16 cellular contexts compared by ENCODE assay signal in the genomic region with DNA sequence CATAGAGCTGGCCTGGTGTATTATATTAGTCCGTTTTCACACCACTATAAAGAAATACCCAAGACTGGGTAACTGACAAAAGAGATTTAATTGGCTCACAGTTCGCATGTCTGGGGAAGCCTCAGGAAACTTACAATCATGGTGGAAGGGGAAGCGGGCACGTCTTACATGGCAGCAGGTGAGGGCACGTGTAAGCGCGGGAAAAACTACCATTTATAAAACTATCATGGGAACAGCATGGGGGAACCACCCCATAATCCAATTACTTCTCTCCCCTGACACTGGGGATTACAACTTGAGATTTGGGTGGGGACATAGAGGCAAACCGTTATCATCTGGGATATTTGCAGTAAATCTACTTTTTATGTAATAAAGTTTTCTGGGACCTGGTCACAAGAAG. TPM values are rescaled to one million over a fixed set of nuclear protein-coding genes. Genes with fewer than 3 reads are reported as not detected.
DNase-seq lines count a peak whose midpoint lies in the region; ATAC-seq, FAIRE-seq and TF ChIP-seq lines count a peak whose summit lies in the region.
"Had no signal": no experiment of that assay in that cellular context is flagged by ENCODE, and none has a peak within 500 bp of the region (broad histone marks: within the 10 kb centered on the region; RNA-seq: fewer than 3 reads in every experiment).

No MANE protein-coding gene starts in this region.

- H3K4me3 ChIP-seq in SK-N-SH (ENCODE audit: low read depth in 2 of 2, low read length in 1 of 2): no peak overlapping the region
- H3K4me3 ChIP-seq in GM12878: no peak overlapping the region
- no peak overlapping the region for H3K4me3 ChIP-seq in mucosa of rectum (ENCODE audit: low read length in 2 of 2)
- H3K4me3 ChIP-seq in suprapubic skin: no peak overlapping the region
- H3K4me3 ChIP-seq: thyroid gland had no signal

- H4K20me1 ChIP-seq in SK-N-SH (ENCODE audit: insufficient read depth) (peaks cover 50% of the 10 kb centered on the region), GM12878 (ENCODE audit: control insufficient read depth, insufficient read depth) (peaks cover 5% of the 10 kb centered on the region; the same call in 1 of the 2 replicates)

- no peak for FAIRE-seq in GM12878 (lab: Jason Lieb, UNC)
- FAIRE-seq: colon, HTR-8/SVneo had no signal

- H3K79me2 ChIP-seq in SK-N-SH (ENCODE audit: insufficient read depth) (peaks cover 52% of the 10 kb centered on the region), GM12878 (ENCODE audit: control insufficient read depth, insufficient read depth, low read length) (peaks cover 41% of the 10 kb centered on the region)

- H3K4me1 ChIP-seq in SK-N-SH (ENCODE audit: control insufficient read depth in 1 of 2, insufficient read depth in 2 of 2, low read depth in 1 of 2, low read length in 1 of 2): peaks cover 65 to 68% of the 10 kb centered on the region in 2 experiments
- peaks cover 46% of the 10 kb centered on the region for H3K4me1 ChIP-seq in GM12878 (ENCODE audit: control insufficient read depth, insufficient read depth, low read length)
- H3K4me1 ChIP-seq in mucosa of rectum (ENCODE audit: control insufficient read depth in 2 of 2, insufficient read depth in 2 of 2, low read length in 2 of 2): peaks cover 5 to 38% of the 10 kb centered on the region in 2 donors
- peaks cover 85% of the 10 kb centered on the region for H3K4me1 ChIP-seq in suprapubic skin

- H3K4me2 ChIP-seq in SK-N-SH (peak overlapping the region; percentile 64), GM12878 (ENCODE audit: control insufficient read depth, insufficient read depth) (no peak overlapping the region)

- H2AFZ ChIP-seq in SK-N-SH (ENCODE audit: low read depth) (no peak overlapping the region), GM12878 (ENCODE audit: control insufficient read depth, low read depth, low read length) (no peak overlapping the region)

- SMC1A ChIA-PET in GM12878 (lab: Charles Lee; ENCODE audit: uncharacterized antibody, unreplicated experiment): interaction anchor here (0.9 to 39.2 kb wide), 3 partner anchors 7 to 58 kb away, joined by 3 to 1399 read pairs (median 123); no protein-coding TSS in a partner anchor

- H3K9ac ChIP-seq in SK-N-SH: no peak overlapping the region; the same call in 1 of the 2 replicates
- H3K9ac ChIP-seq in GM12878 (ENCODE audit: control insufficient read depth, insufficient read depth, low read length): no peak overlapping the region
- H3K9ac ChIP-seq in mucosa of rectum (ENCODE audit: low read depth in 1 of 2, low read length in 2 of 2): no peak overlapping the region

- H3K27ac ChIP-seq in SK-N-SH (ENCODE audit: low read depth in 2 of 2, low read length in 1 of 2) (peak overlapping the region; percentile 98 to 99), GM12878 (ENCODE audit: control insufficient read depth, insufficient read depth) (no peak overlapping the region), mucosa of rectum (ENCODE audit: low read depth in 2 of 2, low read length in 2 of 2) (peak overlapping the region; percentile 3 to 64), suprapubic skin (peak overlapping the region; percentile 68)

- H3K27me3 ChIP-seq in SK-N-SH (ENCODE audit: insufficient read depth) (no peaks in the 10 kb centered on the region), GM12878 (replicated peaks in 1 of 2; ENCODE audit: control insufficient read depth in 2 of 2, insufficient read depth in 2 of 2, low read length in 1 of 2) (no peaks in the 10 kb centered on the region), mucosa of rectum (ENCODE audit: control insufficient read depth in 2 of 2, insufficient read depth in 2 of 2, low read length in 2 of 2) (no peaks in the 10 kb centered on the region), suprapubic skin (no peaks in the 10 kb centered on the region)
- H3K27me3 ChIP-seq: thyroid gland had no signal

- POLR2A ChIA-PET in SK-N-SH (lab: Yijun Ruan, JAX) (interaction anchor here (2.8 to 2.9 kb wide), 2 partner anchors 10 to 47 kb away, joined by 8 to 18 read pairs; no protein-coding TSS in a partner anchor), GM12878 (lab: Charles Lee) (interaction anchor here (0.6 to 16.3 kb wide), 4 partner anchors 10 to 58 kb away, joined by 3 to 256 read pairs (median 12); no protein-coding TSS in a partner anchor)

- WGBS in SK-N-SH (ENCODE audit: low lambda C conversion rate): 94% methylated on average over 8 of the region's 8 CpGs
- WGBS in GM12878 (ENCODE audit: insufficient coverage, insufficient replicate concordance, low lambda C conversion rate, missing lambda C conversion rate): 77% methylated on average over 8 of the region's 8 CpGs
- 92% methylated on average over 8 of the region's 8 CpGs for WGBS in suprapubic skin

- TF ChIP-seq EP300 in SK-N-SH (IDR thresholded peaks at IDR 0.05; ENCODE audit: borderline replicate concordance in 1 of 2, low read depth in 1 of 2, low read length in 1 of 2) (no peak), GM12878 (IDR thresholded peaks at IDR 0.05; ENCODE audit: borderline replicate concordance in 1 of 2, control insufficient read depth in 1 of 2, low read depth in 2 of 2, low read length in 2 of 2) (no peak), suprapubic skin (IDR thresholded peaks at IDR 0.05) (no peak)

- TF ChIP-seq POLR2A in GM12878 (IDR thresholded peaks at IDR 0.05; ENCODE audit: low read depth, low read length) (no peak; the same call in none of the 2 replicates), suprapubic skin (IDR thresholded peaks at IDR 0.05) (no peak)

- TF ChIP-seq RAD21 in SK-N-SH (IDR thresholded peaks at IDR 0.05; ENCODE audit: low read length) (no peak), GM12878 (IDR thresholded peaks at IDR 0.05; ENCODE audit: insufficient read depth, low read depth, low read length) (no peak)

- ATAC-seq in SK-N-SH treated with all-trans-retinoic acid at 6 μM for 48 hours (no peak), GM12878 (no peak), GM21390 (IDR thresholded peaks at IDR 0.05; ENCODE audit: unreplicated experiment) (no peak), GM19351 (IDR thresholded peaks at IDR 0.05; ENCODE audit: unreplicated experiment) (no peak)
- ATAC-seq: activated CD8-positive, alpha-beta T cell treated with anti-CD3 and anti-CD28 coated beads for 36 hours; CD8-positive, alpha-beta T cell had no signal

- peaks cover 79% of the 10 kb centered on the region for H3F3A ChIP-seq in SK-N-SH (replicated peaks; ENCODE audit: insufficient read depth)

- DNase-seq in SK-N-SH: no peak
- no peak for DNase-seq in GM12878 (ENCODE audit: low read depth, low spot score)
- DNase-seq in suprapubic skin (ENCODE audit: low spot score in 2 of 2): no peak
- no peak for DNase-seq in NCI-H2107 treated with DMSO at 0.1 percent for 48 hours (lab: John Stamatoyannopoulos, UW; ENCODE audit: unreplicated experiment)
- DNase-seq: activated CD8-positive, alpha-beta T cell treated with anti-CD3 and anti-CD28 coated beads for 36 hours; CD8-positive, alpha-beta T cell; NCI-H1930; NCI-H524; stimulated activated CD8-positive, alpha-beta memory T cell treated with anti-CD3 and anti-CD28 coated beads, Interleukin-4, amount 100 ng/mL, for 48 hours; thyroid gland had no signal

- H3K36me3 ChIP-seq in SK-N-SH (replicated peaks in 1 of 2; ENCODE audit: control insufficient read depth in 1 of 2, insufficient read depth in 2 of 2, low read length in 1 of 2) (peaks cover 23 to 31% of the 10 kb centered on the region in 2 experiments), GM12878 (ENCODE audit: control insufficient read depth in 2 of 2, insufficient read depth in 2 of 2, low read length in 1 of 2) (peaks cover 0 to 18% of the 10 kb centered on the region in 2 experiments; a peak in 3 of 4 replicates), mucosa of rectum (ENCODE audit: control insufficient read depth in 2 of 2, insufficient read depth in 2 of 2, low read length in 2 of 2) (no peaks in the 10 kb centered on the region), suprapubic skin (peaks cover 4% of the 10 kb centered on the region)
- H3K36me3 ChIP-seq: thyroid gland had no signal

- H3K9me3 ChIP-seq in SK-N-SH (no peaks in the 10 kb centered on the region), GM12878 (replicated peaks; ENCODE audit: control insufficient read depth, insufficient read depth, low read length) (no peaks in the 10 kb centered on the region; the same call in 2 of the 3 replicates), mucosa of rectum (ENCODE audit: control insufficient read depth in 2 of 2, low read length in 2 of 2) (no peaks in the 10 kb centered on the region), suprapubic skin (no peaks in the 10 kb centered on the region)
- H3K9me3 ChIP-seq: thyroid gland had no signal

- H3K9me2 ChIP-seq in SK-N-SH: no peaks in the 10 kb centered on the region

- intact Hi-C loops in GM12878 (cut with micrococcal nuclease; ENCODE audit: unreplicated experiment): no loop called here

- RAD21 ChIA-PET in GM12878 (lab: Charles Lee; ENCODE audit: unreplicated experiment): interaction anchor here (0.6 to 26.9 kb wide), 3 partner anchors 34 to 58 kb away, joined by 3 to 966 read pairs (median 3); no protein-coding TSS in a partner anchor

- BruUV-seq in GM12878 (replicated peaks; lab: Mats Ljungman, UMichigan): no TSS peak

- CTCF ChIA-PET in SK-N-SH (lab: Yijun Ruan, JAX) (interaction anchor here (1.3 to 13.3 kb wide), 3 partner anchors 9 to 46 kb away, joined by 3 to 145 read pairs (median 8); no protein-coding TSS in a partner anchor), GM12878 (lab: Yijun Ruan, JAX) (interaction anchor here (1.3 to 38.4 kb wide), 3 partner anchors 9 to 58 kb away, joined by 4 to 1067 read pairs (median 6); no protein-coding TSS in a partner anchor)

- TF ChIP-seq CTCF in SK-N-SH (IDR thresholded peaks at IDR 0.05) (no peak), GM12878 (IDR thresholded peaks at IDR 0.05 in 2 of 3, conservative IDR thresholded peaks at IDR 0.05 in 1 of 3; ENCODE audit: control insufficient read depth in 2 of 3, extremely low read depth in 1 of 3, insufficient read depth in 1 of 3, low read depth in 3 of 3, low read length in 3 of 3) (no peak), suprapubic skin (IDR thresholded peaks at IDR 0.05) (no peak)

- in situ Hi-C loops in GM12878 (cut with MboI): no loop called here

RNA-seq across cellular contexts. Expression of gene IER5, which starts 6.8 kb away (rescaled TPM):
- polyA plus RNA-seq in SK-N-SH (2012; rRNA removed) (46.2 and 52.9 TPM in 2 replicates), GM12878 (2011; rRNA removed) (36.4 and 44.1 TPM in 2 replicates), GM12878 (2014; fragmentation: Illumina TruSeq; extraction: Trizol) (22.4 and 26.2 TPM in 2 replicates), GM12878 (2014; fragmentation: Nextera tagmentation; extraction: Ambion mirVana) (10 to 100 TPM in 1 of 2 experiments, 1 to 10 TPM in 1; 6.2 to 19.5 TPM), GM12878 (2014; rRNA removed) (52.3 and 62.0 TPM in 2 replicates), GM12878 (2016; fragmentation: Nextera tagmentation; extraction: Ambion mirVana) (10 to 100 TPM in 1 of 2 experiments, 1 to 10 TPM in 1; 4.3 to 11.7 TPM)
- 33.8 and 39.1 TPM in 2 replicates for polyA plus RNA-seq in SK-N-SH (2012; cell fraction: cytosol; rRNA removed)
- 64.9 and 69.1 TPM in 2 replicates for polyA plus RNA-seq in SK-N-SH (2012; cell fraction: nucleus; rRNA removed)
- 88.8 and 93.7 TPM in 2 replicates for total RNA-seq in GM12878 (2013; cell fraction: nucleolus; rRNA removed)
- total RNA-seq in GM12878 (2014; rRNA removed) (65.4 and 69.4 TPM in 2 replicates), GM12878 (2014; rRNA removed; fragmentation: Illumina TruSeq; extraction: Trizol) (32.7 and 34.9 TPM in 2 replicates), GM12878 (2021) (73.9 and 75.2 TPM in 2 replicates), suprapubic skin (10 to 100 TPM; 11.3 to 30.4 (median 24.4) TPM)
- 6.6 TPM for polyA plus RNA-seq in GM12878 (2011; ENCODE audit: low read depth)
- polyA plus RNA-seq in GM12878 (2011; cell fraction: cytosol; rRNA removed): 32.3 and 38.9 TPM in 2 replicates
- polyA plus RNA-seq in GM12878 (2011; cell fraction: nucleus; rRNA removed): 59.7 and 70.4 TPM in 2 replicates
- polyA plus RNA-seq in GM12878 (2012): 24.5 and 28.7 TPM in 2 replicates
- 30.4 and 44.0 TPM in 2 replicates for polyA minus RNA-seq in GM12878 (2011; rRNA and poly(A)+ RNA removed)
- 24.5 TPM in 2 replicates for polyA minus RNA-seq in GM12878 (2011; cell fraction: cytosol; rRNA and poly(A)+ RNA removed)
- 69.0 and 99.9 TPM in 2 replicates for polyA minus RNA-seq in GM12878 (2011; cell fraction: nucleus; rRNA and poly(A)+ RNA removed)
